In the genomic region with DNA sequence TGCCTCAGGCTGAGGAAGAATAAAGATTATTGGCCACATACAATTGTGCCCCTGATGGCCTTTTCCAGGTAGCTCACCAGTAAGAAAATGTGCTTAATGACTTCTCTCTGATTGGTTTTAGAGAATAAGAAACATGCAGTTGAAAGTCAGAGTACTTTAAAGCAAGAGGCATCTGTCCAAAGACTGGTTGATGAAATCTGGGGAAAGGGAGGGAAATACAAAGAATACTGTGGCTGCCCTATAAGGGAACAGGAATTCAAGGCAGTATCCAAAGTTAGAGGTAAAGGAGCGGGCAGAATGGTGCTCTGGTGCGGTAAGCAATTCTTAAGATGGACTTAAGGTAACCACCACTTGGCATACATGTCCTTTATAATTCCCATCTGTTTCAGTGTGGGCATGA, we compare ENCODE assay signal across 24 cellular contexts. TPM values are rescaled to one million over a fixed set of nuclear protein-coding genes. Genes with fewer than 3 reads are reported as not detected.
"Had no signal": no experiment of that assay in that cellular context is flagged by ENCODE, and none has a peak within 500 bp of the region (broad histone marks: within the 10 kb centered on the region; RNA-seq: fewer than 3 reads in every experiment).

No MANE protein-coding gene starts in this region.

- DNase-seq: activated CD4-positive, alpha-beta memory T cell treated with anti-CD3 and anti-CD28 coated beads for 36 hours; activated CD4-positive, alpha-beta T cell treated with anti-CD3 and anti-CD28 coated beads for 4 hours; activated CD8-positive, alpha-beta memory T cell treated with anti-CD3 and anti-CD28 coated beads for 24 hours; activated effector memory CD4-positive, alpha-beta T cell treated with anti-CD3 and anti-CD28 coated beads, Interleukin-2, amount 50 U/mL, for 16 hours; activated naive CD4-positive, alpha-beta T cell treated with anti-CD3 and anti-CD28 coated beads for 36 hours; activated T-cell treated with anti-CD3 and anti-CD28 coated beads, Interleukin-2, amount 50 U/mL, for 4 hours; MG63; NCI-H1092 treated with DMSO at 0.1 percent for 48 hours; NCI-H1417 treated with DMSO at 0.1 percent for 48 hours; NCI-H1694; NCI-H2029; NCI-H2107; NCI-H345; NCI-H510A; NCI-H526 treated with DMSO at 0.1 percent for 48 hours; RPMI8226; SJCRH30; SK-N-SH; T-helper 1 cell; WERI-Rb-1 had no signal

- H3K36me3 ChIP-seq: cardiac muscle cell had no signal

- H3K9me3 Mint-ChIP-seq: activated T-cell treated with anti-CD3 and anti-CD28 coated beads, Interleukin-2, amount 50 U/mL, for 4 hours had no signal

- H3K4me3 ChIP-seq: cardiac muscle cell, MG63, SJCRH30 had no signal

- H3K27me3 Mint-ChIP-seq: activated CD4-positive, alpha-beta memory T cell treated with anti-CD3 and anti-CD28 coated beads for 36 hours; activated naive CD8-positive, alpha-beta T cell had no signal

- H3K27me3 ChIP-seq: brain microvascular endothelial cell, cardiac muscle cell, MG63, SJCRH30 had no signal

- H3K27ac ChIP-seq: brain microvascular endothelial cell, cardiac muscle cell, SJCRH30, WERI-Rb-1 had no signal

- H3K4me3 Mint-ChIP-seq: activated CD4-positive, alpha-beta memory T cell treated with anti-CD3 and anti-CD28 coated beads for 36 hours; activated naive CD4-positive, alpha-beta T cell treated with anti-CD3 and anti-CD28 coated beads for 36 hours; activated naive CD8-positive, alpha-beta T cell; activated T-cell treated with anti-CD3 and anti-CD28 coated beads, Interleukin-2, amount 50 U/mL, for 4 hours had no signal

- H3K27ac Mint-ChIP-seq: activated CD4-positive, alpha-beta memory T cell treated with anti-CD3 and anti-CD28 coated beads for 36 hours; activated naive CD4-positive, alpha-beta T cell treated with anti-CD3 and anti-CD28 coated beads for 36 hours; activated naive CD8-positive, alpha-beta T cell had no signal

- H3K4me2 ChIP-seq: SK-N-SH had no signal

- H3K9me3 ChIP-seq: MG63, SJCRH30 had no signal

- H3K4me1 ChIP-seq: SJCRH30 had no signal

- H3K9ac ChIP-seq: SK-N-SH had no signal

RNA-seq across cellular contexts. Expression of gene PBDC1, which starts 11.4 kb away (rescaled TPM):
- total RNA-seq: OCI-LY7 had no signal
